In genomic region chr2:185667452-185667851, GRCh38 we compare ENCODE assay signal across 22 cellular contexts.
DNase-seq lines count a peak whose midpoint lies in the region; ATAC-seq, FAIRE-seq and TF ChIP-seq lines count a peak whose summit lies in the region.
"Had no signal": no experiment of that assay in that cellular context is flagged by ENCODE, and none has a peak within 500 bp of the region (broad histone marks: within the 10 kb centered on the region; RNA-seq: fewer than 3 reads in every experiment).

No MANE protein-coding gene starts in this region.

- H3K36me3 ChIP-seq in HepG2 (replicated peaks in 1 of 2; ENCODE audit: control insufficient read depth in 1 of 2, insufficient read depth in 2 of 2, low read length in 2 of 2) (no peaks in the 10 kb centered on the region), right lobe of liver (no peaks in the 10 kb centered on the region), GM12878 (ENCODE audit: control insufficient read depth in 2 of 2, insufficient read depth in 2 of 2, low read length in 1 of 2) (no peaks in the 10 kb centered on the region)
- H3K36me3 ChIP-seq: BLaER1 treated with 17β-estradiol and CSF1 and Interleukin-3, amounts not matched to agents 10 nM and 100 nM had no signal

- 38% methylated on average over 2 of the region's 2 CpGs for WGBS in HepG2 (ENCODE audit: low lambda C conversion rate)
- 83% methylated on average over 2 of the region's 2 CpGs for WGBS in right lobe of liver (ENCODE audit: insufficient coverage, low coverage, low lambda C conversion rate, missing lambda C conversion rate)
- 45% methylated on average over 2 of the region's 2 CpGs for WGBS in GM12878 (ENCODE audit: insufficient coverage, insufficient replicate concordance, low lambda C conversion rate, missing lambda C conversion rate)

- intact Hi-C loops in HepG2 (cut with micrococcal nuclease; ENCODE audit: unreplicated experiment): no loop called here
- intact Hi-C loops in right lobe of liver (cut with DNase I): no loop called here
- intact Hi-C loops in GM12878 (cut with micrococcal nuclease; ENCODE audit: unreplicated experiment): no loop called here

- no peak overlapping the region for H3K4me2 ChIP-seq in HepG2 (ENCODE audit: low read depth, low read length)
- no peak overlapping the region for H3K4me2 ChIP-seq in GM12878 (ENCODE audit: control insufficient read depth, insufficient read depth)
- H3K4me2 ChIP-seq: A549; BLaER1 treated with 17β-estradiol and CSF1 and Interleukin-3, amounts not matched to agents 10 nM and 100 nM had no signal

- RAD21 ChIA-PET in GM12878 (lab: Charles Lee; ENCODE audit: unreplicated experiment): no interaction called here

- POLR2A ChIA-PET in HepG2 (lab: Yijun Ruan, JAX): no interaction called here
- POLR2A ChIA-PET in GM12878 (lab: Charles Lee): interaction anchor here (0.5 kb wide), 1 partner anchor 175 kb away, joined by 4 read pairs; no protein-coding TSS in a partner anchor

- H3K4me3 ChIP-seq in HepG2 (replicated peaks in 1 of 3; ENCODE audit: insufficient read depth in 1 of 3, low read depth in 2 of 3, low read length in 3 of 3) (no peak overlapping the region), right lobe of liver (no peak overlapping the region), GM12878 (no peak overlapping the region)
- H3K4me3 ChIP-seq: A549; BLaER1 treated with 17β-estradiol and CSF1 and Interleukin-3, amounts not matched to agents 10 nM and 100 nM had no signal

- H3K4me3 Mint-ChIP-seq in neural crest cell: no peak overlapping the region
- H3K4me3 Mint-ChIP-seq: B cell; CD4-positive, alpha-beta T cell; CD8-positive, alpha-beta T cell had no signal

- SMC1A ChIA-PET in GM12878 (lab: Charles Lee; ENCODE audit: uncharacterized antibody, unreplicated experiment): no interaction called here

- TF ChIP-seq RAD21 in HepG2 (CRISPR knock-in tag; IDR thresholded peaks at IDR 0.05): no peak
- no peak for TF ChIP-seq RAD21 in GM12878 (IDR thresholded peaks at IDR 0.05; ENCODE audit: insufficient read depth, low read depth, low read length)

- CTCF ChIA-PET in HepG2 (lab: Yijun Ruan, JAX; ENCODE audit: low intra/inter-chr PET ratio, low total read pairs) (no interaction called here), GM12878 (lab: Yijun Ruan, JAX) (no interaction called here)

- H2AFZ ChIP-seq in HepG2 (ENCODE audit: low read length) (no peak overlapping the region), GM12878 (ENCODE audit: control insufficient read depth, low read depth, low read length) (no peak overlapping the region)

- H3K27ac ChIP-seq in HepG2 (ENCODE audit: extremely low read length, insufficient read depth, low read length) (no peak overlapping the region), right lobe of liver (no peak overlapping the region), GM12878 (ENCODE audit: control insufficient read depth, insufficient read depth) (no peak overlapping the region)
- H3K27ac ChIP-seq: 22Rv1; A549; BLaER1 treated with 17β-estradiol and CSF1 and Interleukin-3, amounts not matched to agents 10 nM and 100 nM; C4-2B had no signal

- H3K79me2 ChIP-seq in HepG2 (ENCODE audit: insufficient read depth, low read length) (no peaks in the 10 kb centered on the region), GM12878 (ENCODE audit: control insufficient read depth, insufficient read depth, low read length) (no peaks in the 10 kb centered on the region)

- no peak for TF ChIP-seq EP300 in HepG2 (IDR thresholded peaks at IDR 0.05; ENCODE audit: low read depth in 2 of 2, low read length in 2 of 2)
- TF ChIP-seq EP300 in HepG2 (CRISPR knock-in tag; IDR thresholded peaks at IDR 0.05; ENCODE audit: borderline replicate concordance): no peak
- TF ChIP-seq EP300 in GM12878 (IDR thresholded peaks at IDR 0.05; ENCODE audit: borderline replicate concordance in 1 of 2, control insufficient read depth in 1 of 2, low read depth in 2 of 2, low read length in 2 of 2): no peak

- no peaks in the 10 kb centered on the region for H3K9me3 ChIP-seq in HepG2 (ENCODE audit: low read length)
- peaks cover 0 to 3% (median 0%) of the 10 kb centered on the region in 4 donors for H3K9me3 ChIP-seq in right lobe of liver
- H3K9me3 ChIP-seq in GM12878 (replicated peaks; ENCODE audit: control insufficient read depth, insufficient read depth, low read length): no peaks in the 10 kb centered on the region
- H3K9me3 ChIP-seq: A549, Caco-2 had no signal

- in situ Hi-C loops in HepG2 (cut with HindIII; ENCODE audit: extremely low pct_ligation_motif_present, low pct_unique_long_range_greater_than_20kb) (no loop called here), GM12878 (cut with MboI) (no loop called here)

- peaks cover 2% of the 10 kb centered on the region for H3K9me3 Mint-ChIP-seq in neural crest cell

- ATAC-seq in HepG2 (no peak), right lobe of liver (no peak), GM12878 (no peak)
- ATAC-seq: A549; CD8-positive, alpha-beta T cell had no signal

- peaks cover 2% of the 10 kb centered on the region for H3K36me3 Mint-ChIP-seq in neural crest cell (ENCODE audit: low read depth)
- H3K36me3 Mint-ChIP-seq: CD8-positive, alpha-beta T cell had no signal

- DNase-seq in HepG2 (ENCODE audit: low spot score) (no peak), right lobe of liver (no peak), GM12878 (ENCODE audit: low read depth, low spot score) (no peak), neural crest cell (ENCODE audit: low read depth, low spot score) (no peak), NCI-H2029 (lab: John Stamatoyannopoulos, UW) (no peak)
- no peak for DNase-seq in stimulated activated CD4-positive, alpha-beta T cell treated with anti-CD3 and anti-CD28 coated beads, Interleukin-4, amount 100 ng/mL, for 24 hours
- DNase-seq: AML-193; Caco-2; Calu3; CD4-positive, alpha-beta T cell; CD8-positive, alpha-beta T cell; DMS79 treated with DMSO at 0.1 percent for 48 hours; GF-D8 had no signal

- TF ChIP-seq CTCF in HepG2 (CRISPR knock-in tag; IDR thresholded peaks at IDR 0.05) (no peak), right lobe of liver (IDR thresholded peaks at IDR 0.05) (no peak), GM12878 (IDR thresholded peaks at IDR 0.05 in 2 of 3, conservative IDR thresholded peaks at IDR 0.05 in 1 of 3; ENCODE audit: control insufficient read depth in 2 of 3, extremely low read depth in 1 of 3, insufficient read depth in 1 of 3, low read depth in 3 of 3, low read length in 3 of 3) (no peak), neural crest cell (conservative IDR thresholded peaks at IDR 0.05) (no peak)

- H3K27me3 Mint-ChIP-seq in neural crest cell (ENCODE audit: low read depth): no peaks in the 10 kb centered on the region
- H3K27me3 Mint-ChIP-seq: B cell; CD4-positive, alpha-beta T cell had no signal

- FAIRE-seq in HepG2 (lab: Jason Lieb, UNC): no peak
- no peak for FAIRE-seq in GM12878 (lab: Jason Lieb, UNC)
- FAIRE-seq: A549, D721Med, G401.6, GM12892, GM18507 had no signal

- H3K4me1 Mint-ChIP-seq in neural crest cell: no peaks in the 10 kb centered on the region
- H3K4me1 Mint-ChIP-seq: B cell had no signal

- BruUV-seq in HepG2 (replicated peaks; lab: Mats Ljungman, UMichigan) (no TSS peak), GM12878 (replicated peaks; lab: Mats Ljungman, UMichigan) (no TSS peak)

- TF ChIP-seq POLR2A in HepG2 (IDR thresholded peaks at IDR 0.05; ENCODE audit: insufficient read depth in 1 of 2, low read depth in 2 of 2, low read length in 2 of 2) (no peak), right lobe of liver (IDR thresholded peaks at IDR 0.05) (no peak), GM12878 (IDR thresholded peaks at IDR 0.05; ENCODE audit: low read depth, low read length) (no peak)

- H3K27me3 ChIP-seq in HepG2 (ENCODE audit: control insufficient read depth in 1 of 2, insufficient read depth in 2 of 2, low read length in 2 of 2) (no peaks in the 10 kb centered on the region; a peak in 1 of 5 replicates), right lobe of liver (no peaks in the 10 kb centered on the region), GM12878 (replicated peaks in 1 of 2; ENCODE audit: control insufficient read depth in 2 of 2, insufficient read depth in 2 of 2, low read length in 1 of 2) (no peaks in the 10 kb centered on the region)
- H3K27me3 ChIP-seq: BLaER1 treated with 17β-estradiol and CSF1 and Interleukin-3, amounts not matched to agents 10 nM and 100 nM had no signal

- H4K20me1 ChIP-seq in HepG2 (ENCODE audit: insufficient read depth, low read length) (no peaks in the 10 kb centered on the region), GM12878 (ENCODE audit: control insufficient read depth, insufficient read depth) (no peaks in the 10 kb centered on the region)
- H4K20me1 ChIP-seq: BLaER1 treated with 17β-estradiol and CSF1 and Interleukin-3, amounts not matched to agents 10 nM and 100 nM had no signal

- H3K4me1 ChIP-seq in HepG2 (ENCODE audit: insufficient read depth, low read length) (no peaks in the 10 kb centered on the region), right lobe of liver (no peaks in the 10 kb centered on the region), GM12878 (ENCODE audit: control insufficient read depth, insufficient read depth, low read length) (no peaks in the 10 kb centered on the region)
- H3K4me1 ChIP-seq: A549; BLaER1 treated with 17β-estradiol and CSF1 and Interleukin-3, amounts not matched to agents 10 nM and 100 nM; Caco-2 had no signal

- H3K27ac Mint-ChIP-seq in neural crest cell (ENCODE audit: unreplicated experiment): peak overlapping the region; percentile 4
- H3K27ac Mint-ChIP-seq: B cell; CD4-positive, alpha-beta T cell; CD8-positive, alpha-beta T cell had no signal

- H3K9ac ChIP-seq in HepG2 (ENCODE audit: insufficient read depth, low read depth, low read length) (no peak overlapping the region), GM12878 (ENCODE audit: control insufficient read depth, insufficient read depth, low read length) (no peak overlapping the region)
- H3K9ac ChIP-seq: BLaER1 treated with 17β-estradiol and CSF1 and Interleukin-3, amounts not matched to agents 10 nM and 100 nM had no signal

TF ChIP-seq in HepG2, 621 proteins besides CTCF, POLR2A, EP300 and RAD21 (continues in another document):
- TF ChIP-seq HMG20A (CRISPR knock-in tag; IDR thresholded peaks at IDR 0.05; ENCODE audit: borderline replicate concordance) (no peak), ZNF260 (CRISPR knock-in tag; IDR thresholded peaks at IDR 0.05; ENCODE audit: borderline replicate concordance, low read depth) (no peak)

TF ChIP-seq in GM12878, 131 proteins besides CTCF, POLR2A, EP300 and RAD21:
- TF ChIP-seq ATF7 (IDR thresholded peaks at IDR 0.05; ENCODE audit: low read depth) (peak; percentile 56; the same call in 1 of the 2 replicates), MYB (IDR thresholded peaks at IDR 0.05; ENCODE audit: borderline replicate concordance, low read depth, low read length) (no peak)
